25 cellular contexts compared by ENCODE assay signal in genomic region chrX:40966204-40966820, GRCh38.
A peak's percentile ranks its signal among the peaks of the same experiment; 100 is the strongest.
DNase-seq lines count a peak whose midpoint lies in the region; ATAC-seq and TF ChIP-seq lines count a peak whose summit lies in the region.
"Had no signal": no experiment of that assay in that cellular context is flagged by ENCODE, and none has a peak within 500 bp of the region (broad histone marks: within the 10 kb centered on the region; RNA-seq: fewer than 3 reads in every experiment).

No MANE protein-coding gene starts in this region.

- peak overlapping the region; percentile 10 for H3K27ac Mint-ChIP-seq in neural crest cell (ENCODE audit: unreplicated experiment)
- H3K27ac Mint-ChIP-seq: activated B cell treated with CpG ODN at 0.5 μM for 24 hours, brain, endodermal cell, IgD-negative memory B cell had no signal

- H3K9me3 ChIP-seq in upper lobe of right lung: no peaks in the 10 kb centered on the region
- H3K9me3 ChIP-seq in osteoblast (ENCODE audit: low read depth, low read length): no peaks in the 10 kb centered on the region
- H3K9me3 ChIP-seq: BE2C had no signal

- no peaks in the 10 kb centered on the region for H3K79me2 ChIP-seq in osteoblast (ENCODE audit: insufficient read depth, low read length)

- H3K4me1 Mint-ChIP-seq in neural crest cell: no peaks in the 10 kb centered on the region
- H3K4me1 Mint-ChIP-seq: brain, endodermal cell had no signal

- peak overlapping the region; percentile 61 for H3K27ac ChIP-seq in epithelial cell of prostate
- peak overlapping the region; percentile 6 for H3K27ac ChIP-seq in upper lobe of right lung
- H3K27ac ChIP-seq in osteoblast (ENCODE audit: low read depth, low read length): no peak overlapping the region

- no peak overlapping the region for H3K4me2 ChIP-seq in osteoblast (ENCODE audit: insufficient read depth, low read length)

- DNase-seq in left ventricle myocardium superior: no peak
- DNase-seq in cardiac septum (ENCODE audit: low spot score): no peak
- no peak for DNase-seq in epithelial cell of prostate (ENCODE audit: low read depth, low spot score)
- DNase-seq in neural crest cell (ENCODE audit: low read depth, low spot score): no peak
- DNase-seq in upper lobe of right lung: no peak
- no peak for DNase-seq in retina
- no peak for DNase-seq in osteoblast (ENCODE audit: insufficient read length, low spot score, missing footprints)
- no peak for DNase-seq in NCI-H2171 treated with DMSO at 0.1 percent for 48 hours (lab: John Stamatoyannopoulos, UW)
- DNase-seq: activated B cell treated with CpG ODN at 0.5 μM for 24 hours; activated CD4-positive, alpha-beta T cell treated with anti-CD3 and anti-CD28 coated beads, Interleukin-2, amount 50 U/mL, for 1 hour; activated naive CD4-positive, alpha-beta T cell; activated T-cell treated with anti-CD3 and anti-CD28 coated beads, Interleukin-2, amount 50 U/mL, for 48 hours; adrenal gland; BE2C; cortex of kidney; endodermal cell; H7; kidney glomerular epithelial cell; NCI-H1105; NCI-H2029; NCI-H526; small intestine; upper lobe of left lung had no signal

- H3K4me3 ChIP-seq in upper lobe of right lung (no peak overlapping the region), osteoblast (ENCODE audit: insufficient read depth, low read length) (no peak overlapping the region)
- H3K4me3 ChIP-seq: adrenal gland, upper lobe of left lung had no signal

- no peak overlapping the region for H3K4me3 Mint-ChIP-seq in neural crest cell
- H3K4me3 Mint-ChIP-seq: activated B cell treated with CpG ODN at 0.5 μM for 24 hours, brain, endodermal cell, IgD-negative memory B cell had no signal

- intact Hi-C loops in left ventricle myocardium superior (cut with micrococcal nuclease) (no loop called here), cardiac septum (cut with DNase I) (no loop called here), upper lobe of right lung (cut with DNase I) (no loop called here)

- ATAC-seq in left ventricle myocardium superior (peak; percentile 38), upper lobe of right lung (no peak)

- H3K27me3 ChIP-seq in upper lobe of right lung (no peaks in the 10 kb centered on the region), osteoblast (ENCODE audit: insufficient read depth, low read length) (no peaks in the 10 kb centered on the region)
- H3K27me3 ChIP-seq: adrenal gland, BE2C, upper lobe of left lung had no signal

- no peaks in the 10 kb centered on the region for H3K27me3 Mint-ChIP-seq in neural crest cell (ENCODE audit: low read depth)
- H3K27me3 Mint-ChIP-seq: activated B cell treated with CpG ODN at 0.5 μM for 24 hours, brain had no signal

- H3K4me1 ChIP-seq in upper lobe of right lung (no peaks in the 10 kb centered on the region), osteoblast (ENCODE audit: insufficient read depth, low read length) (no peaks in the 10 kb centered on the region)
- H3K4me1 ChIP-seq: adrenal gland, BE2C had no signal

- H2AFZ ChIP-seq in osteoblast (ENCODE audit: low read length): no peak overlapping the region

- peaks cover 31% of the 10 kb centered on the region for H3K9me3 Mint-ChIP-seq in neural crest cell
- H3K9me3 Mint-ChIP-seq: activated B cell treated with CpG ODN at 0.5 μM for 24 hours had no signal

- no peaks in the 10 kb centered on the region for H4K20me1 ChIP-seq in osteoblast (ENCODE audit: insufficient read depth, low read length)

- H3K36me3 Mint-ChIP-seq in neural crest cell (ENCODE audit: low read depth): peaks cover 5% of the 10 kb centered on the region
- H3K36me3 Mint-ChIP-seq: brain had no signal

- H3K36me3 ChIP-seq in upper lobe of right lung (no peaks in the 10 kb centered on the region), osteoblast (ENCODE audit: insufficient read depth, low read length) (no peaks in the 10 kb centered on the region)
- H3K36me3 ChIP-seq: adrenal gland, BE2C, upper lobe of left lung had no signal

- TF ChIP-seq CTCF in neural crest cell (conservative IDR thresholded peaks at IDR 0.05) (no peak), upper lobe of right lung (IDR thresholded peaks at IDR 0.05) (no peak), osteoblast (IDR thresholded peaks at IDR 0.05; ENCODE audit: extremely low read depth, low read depth, low read length) (no peak)
